In genomic region chr13:72545030-72545719, GRCh38 we compare ENCODE assay signal across 21 cellular contexts.
DNase-seq lines count a peak whose midpoint lies in the region; ATAC-seq, FAIRE-seq and TF ChIP-seq lines count a peak whose summit lies in the region.
"Had no signal": no experiment of that assay in that cellular context is flagged by ENCODE, and none has a peak within 500 bp of the region (broad histone marks: within the 10 kb centered on the region; RNA-seq: fewer than 3 reads in every experiment).

No MANE protein-coding gene starts in this region.

- no peaks in the 10 kb centered on the region for H3K79me2 ChIP-seq in HepG2 (ENCODE audit: insufficient read depth, low read length)

- POLR2A ChIA-PET in HepG2 (lab: Yijun Ruan, JAX) (interaction anchor here (0.7 kb wide), 1 partner anchor 8 kb away, joined by 3 read pairs; no protein-coding TSS in a partner anchor), A673 (lab: Charles Lee; ENCODE audit: low non-redundant PET) (no interaction called here)

- BruUV-seq in HepG2 (replicated peaks; lab: Mats Ljungman, UMichigan): no TSS peak
- BruUV-seq in A673 (replicated peaks; lab: Mats Ljungman, UMichigan): no TSS peak

- peak overlapping the region; percentile 48 for H3K4me2 ChIP-seq in HepG2 (ENCODE audit: low read depth, low read length)
- H3K4me2 ChIP-seq: A549 had no signal

- H3K36me3 ChIP-seq in HepG2 (replicated peaks in 1 of 2; ENCODE audit: control insufficient read depth in 1 of 2, insufficient read depth in 2 of 2, low read length in 2 of 2) (no peaks in the 10 kb centered on the region), right lobe of liver (no peaks in the 10 kb centered on the region), mucosa of descending colon (ENCODE audit: low read depth) (no peaks in the 10 kb centered on the region), A673 (ENCODE audit: insufficient read depth, low read length, poor library complexity, severe bottlenecking) (no peaks in the 10 kb centered on the region), thyroid gland (no peaks in the 10 kb centered on the region)

- H3K4me1 ChIP-seq in HepG2 (ENCODE audit: insufficient read depth, low read length) (peaks cover 56% of the 10 kb centered on the region), right lobe of liver (no peaks in the 10 kb centered on the region), mucosa of descending colon (ENCODE audit: low read depth) (no peaks in the 10 kb centered on the region), A673 (ENCODE audit: insufficient read depth, low read length, poor library complexity, severe bottlenecking) (no peaks in the 10 kb centered on the region), thyroid gland (no peaks in the 10 kb centered on the region)
- H3K4me1 ChIP-seq: A549 had no signal

- no peak for TF ChIP-seq POLR2A in HepG2 (IDR thresholded peaks at IDR 0.05; ENCODE audit: insufficient read depth in 1 of 2, low read depth in 2 of 2, low read length in 2 of 2)
- no peak for TF ChIP-seq POLR2A in right lobe of liver (IDR thresholded peaks at IDR 0.05)
- TF ChIP-seq POLR2A in thyroid gland (IDR thresholded peaks at IDR 0.05): no peak

- H3K9ac ChIP-seq in HepG2 (ENCODE audit: insufficient read depth, low read depth, low read length): no peak overlapping the region
- H3K9ac ChIP-seq: GM23248 had no signal

- TF ChIP-seq RAD21 in HepG2 (CRISPR knock-in tag; IDR thresholded peaks at IDR 0.05): no peak

- no peaks in the 10 kb centered on the region for H4K20me1 ChIP-seq in HepG2 (ENCODE audit: insufficient read depth, low read length)

- H3K9me3 ChIP-seq in HepG2 (ENCODE audit: low read length): no peaks in the 10 kb centered on the region
- no peaks in the 10 kb centered on the region for H3K9me3 ChIP-seq in right lobe of liver
- H3K9me3 ChIP-seq in mucosa of descending colon: no peaks in the 10 kb centered on the region
- no peaks in the 10 kb centered on the region for H3K9me3 ChIP-seq in A673 (ENCODE audit: low read depth, low read length, poor library complexity, severe bottlenecking)
- H3K9me3 ChIP-seq in thyroid gland: no peaks in the 10 kb centered on the region
- H3K9me3 ChIP-seq: A549, Caco-2 had no signal

- DNase-seq in HepG2 (ENCODE audit: low spot score) (peak; percentile 96), right lobe of liver (no peak), HuH-7 (ENCODE audit: low spot score) (peak; percentile 15), mucosa of descending colon (no peak), A673 (ENCODE audit: low spot score) (no peak), NCI-H1105 treated with DMSO at 0.1 percent for 48 hours (lab: John Stamatoyannopoulos, UW) (no peak), thyroid gland (no peak)
- DNase-seq: 8988T; C1 segment of cervical spinal cord; CD4-positive, alpha-beta memory T cell; DMS153; DND-41; GM23248; H7; HCEC 1CT had no signal

- TF ChIP-seq EP300 in HepG2 (IDR thresholded peaks at IDR 0.05; ENCODE audit: low read depth in 2 of 2, low read length in 2 of 2) (peak in 1 of 2 experiments; percentile 89; a peak in 2 of 4 replicates), HepG2 (CRISPR knock-in tag; IDR thresholded peaks at IDR 0.05; ENCODE audit: borderline replicate concordance) (peak; percentile 73; the same call in 1 of the 2 replicates)

- no peaks in the 10 kb centered on the region for H3K27me3 ChIP-seq in HepG2 (ENCODE audit: control insufficient read depth in 1 of 2, insufficient read depth in 2 of 2, low read length in 2 of 2)
- no peaks in the 10 kb centered on the region for H3K27me3 ChIP-seq in right lobe of liver
- peaks cover 32% of the 10 kb centered on the region for H3K27me3 ChIP-seq in A673 (replicated peaks; ENCODE audit: insufficient read depth, low read depth, low read length, poor library complexity)
- H3K27me3 ChIP-seq in thyroid gland: no peaks in the 10 kb centered on the region

- in situ Hi-C loops in HepG2 (cut with HindIII; ENCODE audit: extremely low pct_ligation_motif_present, low pct_unique_long_range_greater_than_20kb): no loop called here

- 0% methylated on average over 4 of the region's 4 CpGs for WGBS in HepG2 (ENCODE audit: low lambda C conversion rate)
- 51% methylated on average over 4 of the region's 4 CpGs for WGBS in right lobe of liver (ENCODE audit: insufficient coverage, low coverage, low lambda C conversion rate, missing lambda C conversion rate)
- WGBS in thyroid gland, 2 donors: 84 to 85% methylated on average over 4 of the region's 4 CpGs

- H2AFZ ChIP-seq in HepG2 (ENCODE audit: low read length): no peak overlapping the region
- H2AFZ ChIP-seq: GM23248 had no signal

- H3K4me3 ChIP-seq in HepG2 (replicated peaks in 1 of 3; ENCODE audit: insufficient read depth in 1 of 3, low read depth in 2 of 3, low read length in 3 of 3) (no peak overlapping the region; a peak in 1 of 6 replicates), right lobe of liver (no peak overlapping the region), mucosa of descending colon (no peak overlapping the region), A673 (ENCODE audit: low read depth, low read length, poor library complexity, severe bottlenecking) (no peak overlapping the region), thyroid gland (replicated peaks in 1 of 3) (no peak overlapping the region)
- H3K4me3 ChIP-seq: A549, GM23248 had no signal

- peak overlapping the region; percentile 61 for H3K27ac ChIP-seq in HepG2 (ENCODE audit: extremely low read length, insufficient read depth, low read length)
- no peak overlapping the region for H3K27ac ChIP-seq in right lobe of liver
- no peak overlapping the region for H3K27ac ChIP-seq in A673 (ENCODE audit: low read depth, low read length, poor library complexity, severe bottlenecking)
- no peak overlapping the region for H3K27ac ChIP-seq in thyroid gland
- H3K27ac ChIP-seq: A549, GM23248 had no signal

- intact Hi-C loops in HepG2 (cut with micrococcal nuclease; ENCODE audit: unreplicated experiment) (loop anchor here (10.0 kb wide), 1 partner anchor 150 kb away; no protein-coding TSS in a partner anchor), right lobe of liver (cut with DNase I) (no loop called here), mucosa of descending colon (cut with DNase I, micrococcal nuclease) (no loop called here), A673 (cut with micrococcal nuclease; ENCODE audit: unreplicated experiment) (no loop called here), thyroid gland (cut with DNase I) (no loop called here)

- TF ChIP-seq CTCF in HepG2 (CRISPR knock-in tag; IDR thresholded peaks at IDR 0.05) (no peak), right lobe of liver (IDR thresholded peaks at IDR 0.05) (no peak), mucosa of descending colon (IDR thresholded peaks at IDR 0.05) (no peak), A673 (conservative IDR thresholded peaks at IDR 0.05; ENCODE audit: low read depth, low read length) (no peak), thyroid gland (IDR thresholded peaks at IDR 0.05) (no peak)

- ATAC-seq in HepG2 (peak; percentile 99), right lobe of liver (no peak), mucosa of descending colon (peak; percentile 84)
- ATAC-seq: A549 had no signal

- FAIRE-seq in HepG2 (lab: Jason Lieb, UNC): peak; percentile 87
- FAIRE-seq: A549, G401.6, GM12892, GM19239, H1 had no signal

- CTCF ChIA-PET in HepG2 (lab: Yijun Ruan, JAX; ENCODE audit: low intra/inter-chr PET ratio, low total read pairs) (no interaction called here), A673 (lab: Charles Lee) (no interaction called here)

TF ChIP-seq in HepG2, 621 proteins besides CTCF, POLR2A, EP300 and RAD21 (continues in another document):
- TF ChIP-seq PAWR (CRISPR knock-in tag; IDR thresholded peaks at IDR 0.05; ENCODE audit: borderline replicate concordance) (no peak), ZNF354B (CRISPR knock-in tag; IDR thresholded peaks at IDR 0.05) (no peak), KDM3A (CRISPR knock-in tag; IDR thresholded peaks at IDR 0.05; ENCODE audit: low read depth) (no peak), ZNF546 (CRISPR knock-in tag; conservative IDR thresholded peaks at IDR 0.05) (no peak), KLF16 (CRISPR knock-in tag; IDR thresholded peaks at IDR 0.05) (peak in 1 of 2 experiments; percentile 53; a peak in 1 of 4 replicates), ATAD3A (CRISPR knock-in tag; IDR thresholded peaks at IDR 0.05) (no peak), CAMTA2 (CRISPR knock-in tag; IDR thresholded peaks at IDR 0.05; ENCODE audit: borderline replicate concordance) (no peak), SIN3A (IDR thresholded peaks at IDR 0.05; ENCODE audit: borderline replicate concordance, low read depth, low read length) (no peak), ZNF780A (CRISPR knock-in tag; IDR thresholded peaks at IDR 0.05) (no peak), ZBTB33 (CRISPR knock-in tag; IDR thresholded peaks at IDR 0.05) (no peak), ZNF205 (CRISPR knock-in tag; IDR thresholded peaks at IDR 0.05) (no peak; the same call in 1 of the 2 replicates), JUNB (CRISPR knock-in tag; IDR thresholded peaks at IDR 0.05; ENCODE audit: borderline replicate concordance) (no peak), ZNF24 (IDR thresholded peaks at IDR 0.05) (no peak; the same call in 1 of the 2 replicates), MEF2D (CRISPR knock-in tag; IDR thresholded peaks at IDR 0.05) (peak; percentile 73; the same call in 1 of the 2 replicates)

Comparison
In these comparisons a context has a peak if more than half of its experiments do, and no peak if none do; other contexts are left out.
1. ATAC-seq: peak in HepG2 (single experiment) and mucosa of descending colon (single experiment); none in right lobe of liver (0 of 4).
2. DNase-seq: peak in HepG2 (single experiment) and HuH-7 (single experiment); none in right lobe of liver (0 of 3), mucosa of descending colon (0 of 3), A673 (single experiment), NCI-H1105 treated with DMSO at 0.1 percent for 48 hours (single experiment) and thyroid gland (0 of 2).